1 cellular context compared by ENCODE assay signal in genomic region chr5:43313035-43313853, GRCh38.
TF ChIP-seq lines count a peak whose summit lies in the region.

TSS of gene HMGCS1 (minus strand) at chr5:43313412. CDS start at chr5:43298965, 14,447 bp downstream.

TF ChIP-seq in K562, 482 proteins besides CTCF, POLR2A, EP300 and RAD21 (continued from another document and continues in another):
- no peak for TF ChIP-seq ZNF512 (tag; IDR thresholded peaks at IDR 0.05)
- TF ChIP-seq HDAC3 (IDR thresholded peaks at IDR 0.05; ENCODE audit: borderline replicate concordance, partially characterized antibody) = no peak
- TF ChIP-seq ZNF764 (CRISPR knock-in tag; IDR thresholded peaks at IDR 0.05; ENCODE audit: low read depth) = no peak
- TF ChIP-seq, protein P1, sequence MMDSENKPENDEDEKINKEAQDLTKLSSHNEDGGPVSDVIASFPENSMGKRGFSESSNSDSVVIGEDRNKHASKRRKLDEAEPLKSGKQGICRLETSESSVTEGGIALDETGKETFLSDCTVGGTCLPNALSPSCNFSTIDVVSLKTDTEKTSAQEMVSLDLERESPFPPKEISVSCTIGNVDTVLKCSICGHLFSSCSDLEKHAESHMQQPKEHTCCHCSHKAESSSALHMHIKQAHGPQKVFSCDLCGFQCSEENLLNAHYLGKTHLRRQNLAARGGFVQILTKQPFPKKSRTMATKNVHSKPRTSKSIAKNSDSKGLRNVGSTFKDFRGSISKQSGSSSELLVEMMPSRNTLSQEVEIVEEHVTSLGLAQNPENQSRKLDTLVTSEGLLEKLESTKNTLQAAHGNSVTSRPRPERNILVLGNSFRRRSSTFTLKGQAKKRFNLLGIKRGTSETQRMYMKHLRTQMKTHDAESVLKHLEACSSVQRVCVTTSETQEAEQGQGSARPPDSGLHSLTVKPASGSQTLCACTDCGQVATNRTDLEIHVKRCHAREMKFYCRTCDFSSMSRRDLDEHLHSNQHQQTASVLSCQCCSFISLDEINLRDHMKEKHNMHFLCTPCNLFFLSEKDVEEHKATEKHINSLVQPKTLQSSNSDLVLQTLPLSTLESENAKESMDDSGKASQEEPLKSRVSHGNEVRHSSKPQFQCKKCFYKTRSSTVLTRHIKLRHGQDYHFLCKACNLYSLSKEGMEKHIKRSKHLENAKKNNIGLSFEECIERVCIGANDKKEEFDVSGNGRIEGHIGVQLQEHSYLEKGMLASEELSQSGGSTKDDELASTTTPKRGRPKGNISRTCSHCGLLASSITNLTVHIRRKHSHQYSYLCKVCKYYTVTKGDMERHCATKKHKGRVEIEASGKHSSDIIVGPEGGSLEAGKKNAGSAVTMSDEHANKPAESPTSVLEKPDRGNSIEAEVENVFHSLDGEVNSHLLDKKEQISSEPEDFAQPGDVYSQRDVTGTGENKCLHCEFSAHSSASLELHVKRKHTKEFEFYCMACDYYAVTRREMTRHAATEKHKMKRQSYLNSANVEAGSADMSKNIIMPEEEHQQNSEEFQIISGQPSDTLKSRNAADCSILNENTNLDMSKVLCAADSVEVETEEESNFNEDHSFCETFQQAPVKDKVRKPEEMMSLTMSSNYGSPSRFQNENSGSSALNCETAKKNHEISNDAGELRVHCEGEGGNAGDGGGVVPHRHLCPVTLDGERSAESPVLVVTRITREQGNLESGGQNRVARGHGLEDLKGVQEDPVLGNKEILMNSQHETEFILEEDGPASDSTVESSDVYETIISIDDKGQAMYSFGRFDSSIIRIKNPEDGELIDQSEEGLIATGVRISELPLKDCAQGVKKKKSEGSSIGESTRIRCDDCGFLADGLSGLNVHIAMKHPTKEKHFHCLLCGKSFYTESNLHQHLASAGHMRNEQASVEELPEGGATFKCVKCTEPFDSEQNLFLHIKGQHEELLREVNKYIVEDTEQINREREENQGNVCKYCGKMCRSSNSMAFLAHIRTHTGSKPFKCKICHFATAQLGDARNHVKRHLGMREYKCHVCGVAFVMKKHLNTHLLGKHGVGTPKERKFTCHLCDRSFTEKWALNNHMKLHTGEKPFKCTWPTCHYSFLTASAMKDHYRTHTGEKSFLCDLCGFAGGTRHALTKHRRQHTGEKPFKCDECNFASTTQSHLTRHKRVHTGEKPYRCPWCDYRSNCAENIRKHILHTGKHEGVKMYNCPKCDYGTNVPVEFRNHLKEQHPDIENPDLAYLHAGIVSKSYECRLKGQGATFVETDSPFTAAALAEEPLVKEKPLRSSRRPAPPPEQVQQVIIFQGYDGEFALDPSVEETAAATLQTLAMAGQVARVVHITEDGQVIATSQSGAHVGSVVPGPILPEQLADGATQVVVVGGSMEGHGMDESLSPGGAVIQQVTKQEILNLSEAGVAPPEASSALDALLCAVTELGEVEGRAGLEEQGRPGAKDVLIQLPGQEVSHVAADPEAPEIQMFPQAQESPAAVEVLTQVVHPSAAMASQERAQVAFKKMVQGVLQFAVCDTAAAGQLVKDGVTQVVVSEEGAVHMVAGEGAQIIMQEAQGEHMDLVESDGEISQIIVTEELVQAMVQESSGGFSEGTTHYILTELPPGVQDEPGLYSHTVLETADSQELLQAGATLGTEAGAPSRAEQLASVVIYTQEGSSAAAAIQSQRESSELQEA (IDR thresholded peaks at IDR 0.05; ENCODE audit: low read depth) = no peak
- TF ChIP-seq ZNF79 (CRISPR knock-in tag; IDR thresholded peaks at IDR 0.05; ENCODE audit: low read depth) = no peak
- no peak for TF ChIP-seq TFAM (CRISPR knock-in tag; conservative IDR thresholded peaks at IDR 0.05)
- TF ChIP-seq NR4A1 (CRISPR knock-in tag; IDR thresholded peaks at IDR 0.05) = peak; percentile 80; the same call in 1 of the 2 replicates
- TF ChIP-seq NR4A1 (tag; IDR thresholded peaks at IDR 0.05) = 0 out of 2 replicates have a peak, but pooled peaks have one; percentile 41
- TF ChIP-seq HMG20A (CRISPR knock-in tag; conservative IDR thresholded peaks at IDR 0.05) = no peak
- TF ChIP-seq ZKSCAN1 (IDR thresholded peaks at IDR 0.05; ENCODE audit: low read depth, low read length) = no peak
- no peak for TF ChIP-seq STAT5B (CRISPR knock-in tag; IDR thresholded peaks at IDR 0.05)
- peak; percentile 93 for TF ChIP-seq MAX (CRISPR knock-in tag; IDR thresholded peaks at IDR 0.05)
- TF ChIP-seq, protein P2, sequence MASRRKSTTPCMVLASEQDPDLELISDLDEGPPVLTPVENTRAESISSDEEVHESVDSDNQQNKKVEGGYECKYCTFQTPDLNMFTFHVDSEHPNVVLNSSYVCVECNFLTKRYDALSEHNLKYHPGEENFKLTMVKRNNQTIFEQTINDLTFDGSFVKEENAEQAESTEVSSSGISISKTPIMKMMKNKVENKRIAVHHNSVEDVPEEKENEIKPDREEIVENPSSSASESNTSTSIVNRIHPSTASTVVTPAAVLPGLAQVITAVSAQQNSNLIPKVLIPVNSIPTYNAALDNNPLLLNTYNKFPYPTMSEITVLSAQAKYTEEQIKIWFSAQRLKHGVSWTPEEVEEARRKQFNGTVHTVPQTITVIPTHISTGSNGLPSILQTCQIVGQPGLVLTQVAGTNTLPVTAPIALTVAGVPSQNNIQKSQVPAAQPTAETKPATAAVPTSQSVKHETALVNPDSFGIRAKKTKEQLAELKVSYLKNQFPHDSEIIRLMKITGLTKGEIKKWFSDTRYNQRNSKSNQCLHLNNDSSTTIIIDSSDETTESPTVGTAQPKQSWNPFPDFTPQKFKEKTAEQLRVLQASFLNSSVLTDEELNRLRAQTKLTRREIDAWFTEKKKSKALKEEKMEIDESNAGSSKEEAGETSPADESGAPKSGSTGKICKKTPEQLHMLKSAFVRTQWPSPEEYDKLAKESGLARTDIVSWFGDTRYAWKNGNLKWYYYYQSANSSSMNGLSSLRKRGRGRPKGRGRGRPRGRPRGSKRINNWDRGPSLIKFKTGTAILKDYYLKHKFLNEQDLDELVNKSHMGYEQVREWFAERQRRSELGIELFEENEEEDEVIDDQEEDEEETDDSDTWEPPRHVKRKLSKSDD (conservative IDR thresholded peaks at IDR 0.05; ENCODE audit: low read length) = 0 out of 2 replicates have a peak, but pooled peaks have one; percentile 68
- TF ChIP-seq TOE1 (IDR thresholded peaks at IDR 0.05; ENCODE audit: borderline replicate concordance) = no peak; the same call in none of the 2 replicates
- TF ChIP-seq TOE1 (CRISPR knock-in tag; IDR thresholded peaks at IDR 0.05; ENCODE audit: borderline replicate concordance, low read depth) = no peak
- no peak for TF ChIP-seq ZNF23 (CRISPR knock-in tag; IDR thresholded peaks at IDR 0.05)
- no peak for TF ChIP-seq ZNF143 (CRISPR knock-in tag; IDR thresholded peaks at IDR 0.05)
- no peak for TF ChIP-seq ZZZ3 (IDR thresholded peaks at IDR 0.05)
- TF ChIP-seq ZNF184 (CRISPR knock-in tag; IDR thresholded peaks at IDR 0.05) = no peak
- no peak for TF ChIP-seq SETDB1 (IDR thresholded peaks at IDR 0.05; ENCODE audit: low read length)
- no peak for TF ChIP-seq ZNF408 (CRISPR knock-in tag; IDR thresholded peaks at IDR 0.05; ENCODE audit: low read depth)
- TF ChIP-seq, protein P3, sequence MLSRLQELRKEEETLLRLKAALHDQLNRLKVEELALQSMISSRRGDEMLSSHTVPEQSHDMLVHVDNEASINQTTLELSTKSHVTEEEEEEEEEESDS (CRISPR knock-in tag; IDR thresholded peaks at IDR 0.05) = no peak
- 0 out of 2 replicates have a peak, but pooled peaks have one; percentile 85 for TF ChIP-seq CHCHD3 (CRISPR knock-in tag; IDR thresholded peaks at IDR 0.05)
- TF ChIP-seq ESRRB (CRISPR knock-in tag; IDR thresholded peaks at IDR 0.05; ENCODE audit: borderline replicate concordance) = no peak
- TF ChIP-seq RBM15 (IDR thresholded peaks at IDR 0.05; ENCODE audit: insufficient read depth, low read length) = no peak
- peak; percentile 27; the same call in 1 of the 2 replicates for TF ChIP-seq HES1 (IDR thresholded peaks at IDR 0.05; ENCODE audit: low read depth)
- no peak for TF ChIP-seq FOXP4 (CRISPR knock-in tag; IDR thresholded peaks at IDR 0.05; ENCODE audit: borderline replicate concordance)
- no peak for TF ChIP-seq XRCC3 (IDR thresholded peaks at IDR 0.05)
- TF ChIP-seq HMG20B (CRISPR knock-in tag; IDR thresholded peaks at IDR 0.05) = no peak
- peak; percentile 41; the same call in 1 of the 2 replicates for TF ChIP-seq FOSL1 (tag; conservative IDR thresholded peaks at IDR 0.05)
- TF ChIP-seq ZNF232 (CRISPR knock-in tag; IDR thresholded peaks at IDR 0.05) = no peak
- peak; percentile 70 for TF ChIP-seq RBM25 (IDR thresholded peaks at IDR 0.05; ENCODE audit: low read depth, low read length, severe bottlenecking)
- no peak for TF ChIP-seq ZNF398 (CRISPR knock-in tag; IDR thresholded peaks at IDR 0.05)
- TF ChIP-seq KLF13 (tag; IDR thresholded peaks at IDR 0.05; ENCODE audit: borderline replicate concordance, low read depth) = peak; percentile 49; the same call in 1 of the 2 replicates
- TF ChIP-seq, protein P4, sequence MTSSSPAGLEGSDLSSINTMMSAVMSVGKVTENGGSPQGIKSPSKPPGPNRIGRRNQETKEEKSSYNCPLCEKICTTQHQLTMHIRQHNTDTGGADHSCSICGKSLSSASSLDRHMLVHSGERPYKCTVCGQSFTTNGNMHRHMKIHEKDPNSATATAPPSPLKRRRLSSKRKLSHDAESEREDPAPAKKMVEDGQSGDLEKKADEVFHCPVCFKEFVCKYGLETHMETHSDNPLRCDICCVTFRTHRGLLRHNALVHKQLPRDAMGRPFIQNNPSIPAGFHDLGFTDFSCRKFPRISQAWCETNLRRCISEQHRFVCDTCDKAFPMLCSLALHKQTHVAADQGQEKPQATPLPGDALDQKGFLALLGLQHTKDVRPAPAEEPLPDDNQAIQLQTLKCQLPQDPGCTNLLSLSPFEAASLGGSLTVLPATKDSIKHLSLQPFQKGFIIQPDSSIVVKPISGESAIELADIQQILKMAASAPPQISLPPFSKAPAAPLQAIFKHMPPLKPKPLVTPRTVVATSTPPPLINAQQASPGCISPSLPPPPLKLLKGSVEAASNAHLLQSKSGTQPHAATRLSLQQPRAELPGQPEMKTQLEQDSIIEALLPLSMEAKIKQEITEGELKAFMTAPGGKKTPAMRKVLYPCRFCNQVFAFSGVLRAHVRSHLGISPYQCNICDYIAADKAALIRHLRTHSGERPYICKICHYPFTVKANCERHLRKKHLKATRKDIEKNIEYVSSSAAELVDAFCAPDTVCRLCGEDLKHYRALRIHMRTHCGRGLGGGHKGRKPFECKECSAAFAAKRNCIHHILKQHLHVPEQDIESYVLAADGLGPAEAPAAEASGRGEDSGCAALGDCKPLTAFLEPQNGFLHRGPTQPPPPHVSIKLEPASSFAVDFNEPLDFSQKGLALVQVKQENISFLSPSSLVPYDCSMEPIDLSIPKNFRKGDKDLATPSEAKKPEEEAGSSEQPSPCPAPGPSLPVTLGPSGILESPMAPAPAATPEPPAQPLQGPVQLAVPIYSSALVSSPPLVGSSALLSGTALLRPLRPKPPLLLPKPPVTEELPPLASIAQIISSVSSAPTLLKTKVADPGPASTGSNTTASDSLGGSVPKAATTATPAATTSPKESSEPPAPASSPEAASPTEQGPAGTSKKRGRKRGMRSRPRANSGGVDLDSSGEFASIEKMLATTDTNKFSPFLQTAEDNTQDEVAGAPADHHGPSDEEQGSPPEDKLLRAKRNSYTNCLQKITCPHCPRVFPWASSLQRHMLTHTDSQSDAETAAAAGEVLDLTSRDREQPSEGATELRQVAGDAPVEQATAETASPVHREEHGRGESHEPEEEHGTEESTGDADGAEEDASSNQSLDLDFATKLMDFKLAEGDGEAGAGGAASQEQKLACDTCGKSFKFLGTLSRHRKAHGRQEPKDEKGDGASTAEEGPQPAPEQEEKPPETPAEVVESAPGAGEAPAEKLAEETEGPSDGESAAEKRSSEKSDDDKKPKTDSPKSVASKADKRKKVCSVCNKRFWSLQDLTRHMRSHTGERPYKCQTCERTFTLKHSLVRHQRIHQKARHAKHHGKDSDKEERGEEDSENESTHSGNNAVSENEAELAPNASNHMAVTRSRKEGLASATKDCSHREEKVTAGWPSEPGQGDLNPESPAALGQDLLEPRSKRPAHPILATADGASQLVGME (CRISPR knock-in tag; IDR thresholded peaks at IDR 0.05) = peak; percentile 82
